23 cellular contexts compared by ENCODE assay signal in genomic region chr13:31227870-31228269, GRCh38. TPM values are rescaled to one million over a fixed set of nuclear protein-coding genes. Genes with fewer than 3 reads are reported as not detected.
A peak's percentile ranks its signal among the peaks of the same experiment; 100 is the strongest.
DNase-seq lines count a peak whose midpoint lies in the region; ATAC-seq, FAIRE-seq and TF ChIP-seq lines count a peak whose summit lies in the region.
"Had no signal": no experiment of that assay in that cellular context is flagged by ENCODE, and none has a peak within 500 bp of the region (broad histone marks: within the 10 kb centered on the region; RNA-seq: fewer than 3 reads in every experiment).

No MANE protein-coding gene starts in this region.

- H3K56ac ChIP-seq in H9 (ENCODE audit: insufficient read length, low read depth, low read length), result no peak overlapping the region
- H3K56ac ChIP-seq in H1 (replicated peaks; ENCODE audit: insufficient read length, low read depth, low read length), result no peak overlapping the region

- CTCF ChIA-PET in H1 (lab: Charles Lee; ENCODE audit: partially characterized antibody), result interaction anchor here (0.9 to 10.3 kb wide), 4 partner anchors 8 to 196 kb away, joined by 3 to 77 read pairs (median 6); partner anchors contain the start of gene B3GLCT

- FAIRE-seq in H1 (lab: Jason Lieb, UNC), result peak; percentile 42
- FAIRE-seq: GM12878, HTR-8/SVneo had no signal

- no peak overlapping the region for H3K4me3 ChIP-seq in H1 (ENCODE audit: extremely low read depth in 1 of 4, insufficient read depth in 2 of 4, low read depth in 3 of 4, low read length in 4 of 4)
- H3K4me3 ChIP-seq in neuronal stem cell (ENCODE audit: low read length in 2 of 2), result no peak overlapping the region
- no peak overlapping the region for H3K4me3 ChIP-seq in MG63
- H3K4me3 ChIP-seq: GM12878, GM23248, SJCRH30 had no signal

- no peaks in the 10 kb centered on the region for H3K36me3 Mint-ChIP-seq in activated naive CD8-positive, alpha-beta T cell treated with anti-CD3 and anti-CD28 coated beads, Interleukin-2, amount 10 ng/mL, durations not matched to agents 7 days and 5 days
- H3K36me3 Mint-ChIP-seq in activated naive CD8-positive, alpha-beta T cell treated with anti-CD3 and anti-CD28 coated beads, Interleukin-2, amount 50 U/mL, for 24 hours (ENCODE audit: low read depth), result no peaks in the 10 kb centered on the region
- H3K36me3 Mint-ChIP-seq in H9 (ENCODE audit: insufficient read depth in 1 of 3, low read depth in 3 of 3), result peaks cover 0 to 5% (median 0%) of the 10 kb centered on the region in 3 experiments; a peak in 2 of 7 replicates

- no peaks in the 10 kb centered on the region for H3K9me3 ChIP-seq in H9 (ENCODE audit: control insufficient read depth, low read depth, low read length)
- H3K9me3 ChIP-seq in H1 (ENCODE audit: insufficient read depth in 2 of 2, low read depth in 1 of 2, low read length in 1 of 2), result no peaks in the 10 kb centered on the region
- no peaks in the 10 kb centered on the region for H3K9me3 ChIP-seq in neuronal stem cell (replicated peaks in 1 of 2; ENCODE audit: control insufficient read depth in 2 of 2, insufficient read depth in 1 of 2, low read depth in 1 of 2, low read length in 2 of 2)
- H3K9me3 ChIP-seq in MG63, result no peaks in the 10 kb centered on the region
- H3K9me3 ChIP-seq: SJCRH30 had no signal

- H3K79me2 ChIP-seq in H9 (ENCODE audit: insufficient read depth, low read length) (no peaks in the 10 kb centered on the region), H1 (ENCODE audit: control insufficient read depth in 1 of 2, insufficient read depth in 2 of 2, low read length in 2 of 2) (no peaks in the 10 kb centered on the region)

- no peak overlapping the region for H3T11ph ChIP-seq in H9 (ENCODE audit: low read length)

- TF ChIP-seq CTCF in H9 (conservative IDR thresholded peaks at IDR 0.05), result no peak
- TF ChIP-seq CTCF in H1 (IDR thresholded peaks at IDR 0.05; ENCODE audit: control extremely low read depth in 1 of 3, insufficient read depth in 1 of 3, low read depth in 1 of 3, low read length in 3 of 3), result no peak

- no peak overlapping the region for H3K4me3 Mint-ChIP-seq in activated naive CD8-positive, alpha-beta T cell treated with anti-CD3 and anti-CD28 coated beads, Interleukin-2, amount 10 ng/mL, durations not matched to agents 7 days and 5 days
- no peak overlapping the region for H3K4me3 Mint-ChIP-seq in activated naive CD8-positive, alpha-beta T cell treated with anti-CD3 and anti-CD28 coated beads, Interleukin-2, amount 50 U/mL, for 24 hours
- H3K4me3 Mint-ChIP-seq in H9, result no peak overlapping the region
- H3K4me3 Mint-ChIP-seq: B cell; CD4-positive, CD25-positive, alpha-beta regulatory T cell had no signal

- H4K8ac ChIP-seq in H9 (replicated peaks; ENCODE audit: insufficient read length, low read depth, low read length) (no peak overlapping the region), H1 (ENCODE audit: extremely low read depth, insufficient read depth, low read length) (no peak overlapping the region), neuronal stem cell (ENCODE audit: low read depth, low read length) (no peak overlapping the region)

- H4K91ac ChIP-seq in H9 (ENCODE audit: insufficient read length, low read depth, low read length) (no peak overlapping the region), H1 (replicated peaks; ENCODE audit: insufficient read length, low read length) (no peak overlapping the region), neuronal stem cell (ENCODE audit: low read depth, low read length, poor library complexity) (no peak overlapping the region)

- no peaks in the 10 kb centered on the region for H3K79me1 ChIP-seq in H9 (ENCODE audit: insufficient read depth, low read depth, low read length, poor library complexity, severe bottlenecking)
- no peaks in the 10 kb centered on the region for H3K79me1 ChIP-seq in H1 (ENCODE audit: low read depth, low read length)
- no peaks in the 10 kb centered on the region for H3K79me1 ChIP-seq in neuronal stem cell (ENCODE audit: low read depth, low read length)

- H3K4me2 ChIP-seq in H9 (ENCODE audit: insufficient read depth, insufficient read length, low read length), result no peak overlapping the region
- no peak overlapping the region for H3K4me2 ChIP-seq in H1 (ENCODE audit: insufficient read depth in 1 of 2, low read depth in 2 of 2, low read length in 2 of 2)
- H3K4me2 ChIP-seq in neuronal stem cell (ENCODE audit: insufficient read depth, low read length, poor library complexity, severe bottlenecking), result no peak overlapping the region

- no CpG with 5 or more reads among the region's 8 CpGs for WGBS in H9 (ENCODE audit: extremely low coverage, insufficient read length, low lambda C conversion rate)
- 78% methylated on average over 8 of the region's 8 CpGs; no CpG with 5 or more reads in 1 of the 2 experiments for WGBS in H1 (ENCODE audit: extremely low coverage in 1 of 2, insufficient coverage in 1 of 2, insufficient read length in 1 of 2, insufficient replicate concordance in 2 of 2, low coverage in 1 of 2, low lambda C conversion rate in 2 of 2, missing lambda C conversion rate in 1 of 2), 2 experiments
- no CpG with 5 or more reads among the region's 8 CpGs for WGBS in neuronal stem cell (ENCODE audit: extremely low coverage in 2 of 2, insufficient read length in 2 of 2, insufficient replicate concordance in 1 of 2), 2 donors

- H3K18ac ChIP-seq in H9 (ENCODE audit: insufficient read length, low read depth, low read length) (no peak overlapping the region), H1 (ENCODE audit: extremely low read depth, low read length) (no peak overlapping the region), neuronal stem cell (ENCODE audit: low read length) (peak overlapping the region; percentile 34)

- H2BK20ac ChIP-seq in H9 (ENCODE audit: low read depth, low read length, poor library complexity, severe bottlenecking) (no peak overlapping the region), H1 (ENCODE audit: low read length) (no peak overlapping the region)

- H3K9me3 Mint-ChIP-seq in activated naive CD8-positive, alpha-beta T cell treated with anti-CD3 and anti-CD28 coated beads, Interleukin-2, amount 10 ng/mL, durations not matched to agents 7 days and 5 days, result no peaks in the 10 kb centered on the region
- H3K9me3 Mint-ChIP-seq in activated naive CD8-positive, alpha-beta T cell treated with anti-CD3 and anti-CD28 coated beads, Interleukin-2, amount 50 U/mL, for 24 hours, result no peaks in the 10 kb centered on the region
- H3K9me3 Mint-ChIP-seq in H9, result no peaks in the 10 kb centered on the region
- H3K9me3 Mint-ChIP-seq: CD4-positive, CD25-positive, alpha-beta regulatory T cell had no signal

- H3K36me3 ChIP-seq in H1 (ENCODE audit: control insufficient read depth in 2 of 4, insufficient read depth in 4 of 4, low read length in 3 of 4) (no peaks in the 10 kb centered on the region), neuronal stem cell (replicated peaks in 1 of 2; ENCODE audit: control insufficient read depth in 2 of 2, insufficient read depth in 2 of 2, low read length in 2 of 2) (peaks cover 0 to 6% of the 10 kb centered on the region in 2 donors), MG63 (no peaks in the 10 kb centered on the region)
- H3K36me3 ChIP-seq: SJCRH30 had no signal

- no peak for TF ChIP-seq EP300 in H1 (IDR thresholded peaks at IDR 0.05; ENCODE audit: borderline replicate concordance in 1 of 2, low read depth in 2 of 2, low read length in 2 of 2)

- H3K27ac ChIP-seq in H9 (ENCODE audit: insufficient read length, low read depth, low read length) (no peak overlapping the region), H1 (ENCODE audit: low read depth, low read length) (no peak overlapping the region), neuronal stem cell (replicated peaks; ENCODE audit: low read length) (no peak overlapping the region)
- H3K27ac ChIP-seq: GM23248, SJCRH30 had no signal

- POLR2A ChIA-PET in activated naive CD8-positive, alpha-beta T cell treated with anti-CD3 and anti-CD28 coated beads, Interleukin-2, amount 10 ng/mL, durations not matched to agents 7 days and 5 days (lab: Charles Lee), result no interaction called here
- POLR2A ChIA-PET in H1 (lab: Charles Lee; ENCODE audit: partially characterized antibody), result interaction anchor here (0.5 kb wide), 1 partner anchor 507 kb away, joined by 3 read pairs; no protein-coding TSS in a partner anchor

- no peak overlapping the region for H3K27ac Mint-ChIP-seq in activated naive CD8-positive, alpha-beta T cell treated with anti-CD3 and anti-CD28 coated beads, Interleukin-2, amount 10 ng/mL, durations not matched to agents 7 days and 5 days
- H3K27ac Mint-ChIP-seq in activated naive CD8-positive, alpha-beta T cell treated with anti-CD3 and anti-CD28 coated beads, Interleukin-2, amount 50 U/mL, for 24 hours, result no peak overlapping the region
- H3K27ac Mint-ChIP-seq in H9, result peak overlapping the region in 1 of 3 experiments; percentile 27; a peak in 1 of 7 replicates
- H3K27ac Mint-ChIP-seq: B cell; CD4-positive, CD25-positive, alpha-beta regulatory T cell had no signal

- H4K5ac ChIP-seq in H9 (ENCODE audit: insufficient read length, low read depth, low read length), result no peak overlapping the region
- no peak overlapping the region for H4K5ac ChIP-seq in H1 (ENCODE audit: insufficient read length, low read depth, low read length)

- no peak overlapping the region for H3K9ac ChIP-seq in H9 (ENCODE audit: extremely low read depth, insufficient read length, low read length)
- no peak overlapping the region for H3K9ac ChIP-seq in H1 (replicated peaks in 1 of 4; ENCODE audit: extremely low read depth in 1 of 4, low read depth in 3 of 4, low read length in 3 of 4)
- H3K9ac ChIP-seq in neuronal stem cell (ENCODE audit: low read depth, low read length, poor library complexity), result peak overlapping the region; percentile 63
- H3K9ac ChIP-seq: GM23248 had no signal

- no peak for TF ChIP-seq POLR2A in H1 (IDR thresholded peaks at IDR 0.05; ENCODE audit: control extremely low read depth in 1 of 2, low read depth in 2 of 2, low read length in 2 of 2)

- H2AFZ ChIP-seq in H9 (ENCODE audit: low read length) (no peak overlapping the region), H1 (ENCODE audit: low read length) (no peak overlapping the region), neuronal stem cell (ENCODE audit: low read length) (no peak overlapping the region)
- H2AFZ ChIP-seq: GM23248 had no signal

- no peak overlapping the region for H3K4ac ChIP-seq in H9 (ENCODE audit: low read depth, low read length)
- no peak overlapping the region for H3K4ac ChIP-seq in H1 (replicated peaks; ENCODE audit: insufficient read length, low read depth, low read length)
- no peak overlapping the region for H3K4ac ChIP-seq in neuronal stem cell (ENCODE audit: low read length)

- no peak for TF ChIP-seq RAD21 in H1 (IDR thresholded peaks at IDR 0.05 in 1 of 2, conservative IDR thresholded peaks at IDR 0.05 in 1 of 2; ENCODE audit: low read depth in 2 of 2, low read length in 2 of 2)

- no peaks in the 10 kb centered on the region for H3K27me3 ChIP-seq in H9 (ENCODE audit: insufficient read depth, low read length)
- no peaks in the 10 kb centered on the region for H3K27me3 ChIP-seq in H1 (replicated peaks in 1 of 4; ENCODE audit: control insufficient read depth in 3 of 4, extremely low read depth in 1 of 4, insufficient read depth in 3 of 4, low read length in 3 of 4)
- H3K27me3 ChIP-seq in neuronal stem cell (ENCODE audit: control insufficient read depth in 3 of 3, insufficient read depth in 3 of 3, low read depth in 1 of 3, low read length in 3 of 3), result no peaks in the 10 kb centered on the region
- no peaks in the 10 kb centered on the region for H3K27me3 ChIP-seq in MG63
- H3K27me3 ChIP-seq: SJCRH30 had no signal

- no peak overlapping the region for H3K23ac ChIP-seq in H9 (ENCODE audit: insufficient read length, low read depth, low read length)
- H3K23ac ChIP-seq in H1 (ENCODE audit: insufficient read length), result no peak overlapping the region
- no peak overlapping the region for H3K23ac ChIP-seq in neuronal stem cell (ENCODE audit: low read depth, low read length, poor library complexity)

- H2BK15ac ChIP-seq in H9 (ENCODE audit: low read depth, low read length), result no peak overlapping the region
- H2BK15ac ChIP-seq in H1 (ENCODE audit: low read length), result no peak overlapping the region
- no peak overlapping the region for H2BK15ac ChIP-seq in neuronal stem cell (ENCODE audit: low read length)

- peaks cover 16% of the 10 kb centered on the region for H3K4me1 Mint-ChIP-seq in activated naive CD8-positive, alpha-beta T cell treated with anti-CD3 and anti-CD28 coated beads, Interleukin-2, amount 10 ng/mL, durations not matched to agents 7 days and 5 days
- H3K4me1 Mint-ChIP-seq in activated naive CD8-positive, alpha-beta T cell treated with anti-CD3 and anti-CD28 coated beads, Interleukin-2, amount 50 U/mL, for 24 hours, result peaks cover 3% of the 10 kb centered on the region
- H3K4me1 Mint-ChIP-seq in H9, result peaks cover 24 to 27% of the 10 kb centered on the region in 2 experiments

- no peak overlapping the region for H2BK5ac ChIP-seq in H9 (ENCODE audit: insufficient read length, low read length)
- no peak overlapping the region for H2BK5ac ChIP-seq in H1 (ENCODE audit: low read depth, low read length)
- H2BK5ac ChIP-seq in neuronal stem cell (ENCODE audit: low read length), result no peak overlapping the region

- no peak overlapping the region for H2BK120ac ChIP-seq in H9 (ENCODE audit: low read depth, low read length, poor library complexity, severe bottlenecking)
- no peak overlapping the region for H2BK120ac ChIP-seq in H1 (replicated peaks; ENCODE audit: low read depth, low read length)
- no peak overlapping the region for H2BK120ac ChIP-seq in neuronal stem cell (ENCODE audit: low read depth, low read length)

- ATAC-seq in activated naive CD8-positive, alpha-beta T cell treated with anti-CD3 and anti-CD28 coated beads, Interleukin-2, amount 10 ng/mL, durations not matched to agents 7 days and 5 days (ENCODE audit: low read depth), result peak; percentile 50
- ATAC-seq in activated naive CD8-positive, alpha-beta T cell treated with anti-CD3 and anti-CD28 coated beads, Interleukin-2, amount 50 U/mL, for 24 hours, result no peak
- ATAC-seq: GM12878, HCT116, Panc1 had no signal

- no peak overlapping the region for H2AK5ac ChIP-seq in H9 (ENCODE audit: insufficient read length, low read length)
- no peak overlapping the region for H2AK5ac ChIP-seq in H1 (ENCODE audit: low read depth, low read length)
- no peak overlapping the region for H2AK5ac ChIP-seq in neuronal stem cell (ENCODE audit: low read depth, low read length)

- no peaks in the 10 kb centered on the region for H3K27me3 Mint-ChIP-seq in activated naive CD8-positive, alpha-beta T cell treated with anti-CD3 and anti-CD28 coated beads, Interleukin-2, amount 10 ng/mL, durations not matched to agents 7 days and 5 days
- no peaks in the 10 kb centered on the region for H3K27me3 Mint-ChIP-seq in activated naive CD8-positive, alpha-beta T cell treated with anti-CD3 and anti-CD28 coated beads, Interleukin-2, amount 50 U/mL, for 24 hours
- H3K27me3 Mint-ChIP-seq in H9 (ENCODE audit: low read depth), result no peaks in the 10 kb centered on the region; the same call in 1 of the 2 replicates
- H3K27me3 Mint-ChIP-seq: B cell; CD4-positive, CD25-positive, alpha-beta regulatory T cell had no signal

- H4K20me1 ChIP-seq in H9 (ENCODE audit: control insufficient read depth, insufficient read depth, insufficient read length), result peaks cover 3% of the 10 kb centered on the region
- no peaks in the 10 kb centered on the region for H4K20me1 ChIP-seq in H1 (replicated peaks in 1 of 2; ENCODE audit: control insufficient read depth in 1 of 2, insufficient read depth in 2 of 2, low read length in 2 of 2)

- H2BK12ac ChIP-seq in H9 (ENCODE audit: insufficient read length, low read depth, low read length) (no peak overlapping the region), H1 (ENCODE audit: low read depth, low read length) (no peak overlapping the region), neuronal stem cell (ENCODE audit: low read length) (no peak overlapping the region)

- no peak overlapping the region for H3K14ac ChIP-seq in H9 (ENCODE audit: insufficient read depth, low read length)
- H3K14ac ChIP-seq in H1 (ENCODE audit: insufficient read length), result no peak overlapping the region
- no peak overlapping the region for H3K14ac ChIP-seq in neuronal stem cell (ENCODE audit: low read length)

- DNase-seq in activated naive CD8-positive, alpha-beta T cell treated with anti-CD3 and anti-CD28 coated beads, Interleukin-2, amount 10 ng/mL, durations not matched to agents 7 days and 5 days, result no peak
- DNase-seq in activated naive CD8-positive, alpha-beta T cell treated with anti-CD3 and anti-CD28 coated beads, Interleukin-2, amount 50 U/mL, for 24 hours, result no peak
- peak; percentile 43 for DNase-seq in H9
- no peak for DNase-seq in H1 (ENCODE audit: low read depth in 1 of 2, low spot score in 2 of 2)
- DNase-seq in neuronal stem cell (ENCODE audit: low spot score), result no peak
- DNase-seq in MG63, result no peak
- no peak for DNase-seq in Ammon's horn (ENCODE audit: low spot score)
- DNase-seq: CD4-positive, CD25-positive, alpha-beta regulatory T cell; DMS79 treated with DMSO at 0.1 percent for 48 hours; GM23248; Karpas-422; NCI-H1092; NCI-H1436; NCI-H187 treated with DMSO at 0.1 percent for 48 hours; NCI-H2107; NCI-H748 treated with DMSO at 0.1 percent for 48 hours; SJCRH30; T-helper 1 cell had no signal

- H3K4me1 ChIP-seq in H9 (ENCODE audit: insufficient read depth, low read length) (no peaks in the 10 kb centered on the region; the same call in 1 of the 2 replicates), H1 (replicated peaks in 1 of 4; ENCODE audit: control insufficient read depth in 3 of 4, insufficient read depth in 4 of 4, low read length in 3 of 4) (peaks cover 2 to 14% (median 14%) of the 10 kb centered on the region in 4 experiments; a peak in 5 of 7 replicates), neuronal stem cell (ENCODE audit: control insufficient read depth in 2 of 2, insufficient read depth in 1 of 2, low read depth in 1 of 2, low read length in 2 of 2) (peaks cover 0 to 9% of the 10 kb centered on the region in 2 donors)
- H3K4me1 ChIP-seq: SJCRH30 had no signal

- H3K23me2 ChIP-seq in H9 (ENCODE audit: insufficient read length, low read depth, low read length, poor library complexity, severe bottlenecking) (no peaks in the 10 kb centered on the region), H1 (ENCODE audit: low read depth, low read length) (no peaks in the 10 kb centered on the region)

RNA-seq across cellular contexts. Expression of gene B3GLCT, which starts 28.1 kb away (rescaled TPM):
- total RNA-seq in activated naive CD8-positive, alpha-beta T cell treated with anti-CD3 and anti-CD28 coated beads, Interleukin-2, amount 10 ng/mL, durations not matched to agents 7 days and 5 days, result 1 to 10 TPM; 3.8 to 4.2 TPM
- total RNA-seq in H9 (2021), result 5.4 and 5.8 TPM in 2 replicates
- 3.5 and 4.1 TPM in 2 replicates for total RNA-seq in H1 (2021; fragmentation: NEBNext Ultra II Directional; extraction: Animal tissue kit (Norgen Biotek cat#: 25700))
- 0.83 and 1.5 TPM in 2 replicates for polyA plus RNA-seq in H1 (2011; rRNA removed)
- 1.4 TPM for polyA plus RNA-seq in H1 (2011; cell fraction: cytosol; rRNA removed)
- 1.1 TPM for polyA plus RNA-seq in H1 (2011; cell fraction: nucleus; rRNA removed)
- 2.0 to 2.9 TPM (median 2.4 TPM) in 4 replicates for polyA plus RNA-seq in H1 (2012, experiment 1 of 2)
- polyA plus RNA-seq in H1 (2012, experiment 2 of 2), result 0.93 TPM
- 3.9 TPM for polyA plus RNA-seq in H1 (2013, experiment 1 of 2)
- polyA plus RNA-seq in H1 (2013, experiment 2 of 2), result 4.6 TPM
- polyA minus RNA-seq in H1 (2011; rRNA and poly(A)+ RNA removed), result 2.0 and 3.1 TPM in 2 replicates
- polyA minus RNA-seq in H1 (2011; cell fraction: cytosol; rRNA and poly(A)+ RNA removed), result 0.81 TPM
- 3.0 TPM for polyA minus RNA-seq in H1 (2011; cell fraction: nucleus; rRNA and poly(A)+ RNA removed)
- polyA plus RNA-seq in neuronal stem cell (2013, experiment 1 of 2), result 4.5 TPM
- polyA plus RNA-seq in neuronal stem cell (2013, experiment 2 of 2), result 4.6 TPM
- total RNA-seq in MG63 (2014; rRNA removed; shearing (Covaris generic); ENCODE audit: low replicate concordance), result 12.5 and 23.3 TPM in 2 replicates
